Comparison of ENCODE assay signal across 8 cellular contexts in genomic region chr4:38860788-38861424, GRCh38. TPM values are rescaled to one million over a fixed set of nuclear protein-coding genes. Genes with fewer than 3 reads are reported as not detected.
DNase-seq lines count a peak whose midpoint lies in the region; ATAC-seq, FAIRE-seq and TF ChIP-seq lines count a peak whose summit lies in the region.

No MANE protein-coding gene starts in this region.

- peaks cover 45% of the 10 kb centered on the region for H3K4me1 Mint-ChIP-seq in activated naive CD8-positive, alpha-beta T cell (ENCODE audit: low read depth)
- H3K4me1 Mint-ChIP-seq in stimulated activated memory B cell treated with anti-CD40 and anti-IgM and Interleukin-4, amounts not matched to agents 10 μg/mL and 1 μg/mL and 100 μg/mL, for 72 hours, result peaks cover 39% of the 10 kb centered on the region

- H3K27ac Mint-ChIP-seq in activated naive CD8-positive, alpha-beta T cell, result peak overlapping the region; percentile 28
- peak overlapping the region; percentile 2 for H3K27ac Mint-ChIP-seq in stimulated activated memory B cell treated with anti-CD40 and anti-IgM and Interleukin-4, amounts not matched to agents 10 μg/mL and 1 μg/mL and 100 μg/mL, for 72 hours

- no peak overlapping the region for H3K9ac ChIP-seq in kidney (ENCODE audit: low read length in 2 of 2)

- no peaks in the 10 kb centered on the region for H3K4me1 ChIP-seq in kidney (ENCODE audit: control insufficient read depth in 1 of 2, insufficient read depth in 1 of 2, low read depth in 1 of 2, low read length in 2 of 2)

- peaks cover 2% of the 10 kb centered on the region for H3K36me3 Mint-ChIP-seq in activated naive CD8-positive, alpha-beta T cell
- H3K36me3 Mint-ChIP-seq in stimulated activated memory B cell treated with anti-CD40 and anti-IgM and Interleukin-4, amounts not matched to agents 10 μg/mL and 1 μg/mL and 100 μg/mL, for 72 hours, result no peaks in the 10 kb centered on the region

- no peaks in the 10 kb centered on the region for H3K36me3 ChIP-seq in kidney (ENCODE audit: control insufficient read depth in 1 of 2, insufficient read depth in 2 of 2, low read length in 2 of 2)

- no peak overlapping the region for H3K4me3 ChIP-seq in kidney (ENCODE audit: low read length in 2 of 2)

- intact Hi-C loops in Right ventricle myocardium superior (cut with DNase I), result no loop called here
- intact Hi-C loops in left ventricle myocardium superior (cut with micrococcal nuclease), result no loop called here
- intact Hi-C loops in kidney (cut with DNase I), result no loop called here

- no peak for ATAC-seq in Right ventricle myocardium superior (ENCODE audit: poor library complexity)
- no peak for ATAC-seq in left ventricle myocardium superior
- ATAC-seq in HG03159 (IDR thresholded peaks at IDR 0.05; ENCODE audit: unreplicated experiment), result peak; percentile 47
- ATAC-seq in SK-N-SH treated with all-trans-retinoic acid at 6 μM for 48 hours, result peak; percentile 60
- ATAC-seq in stimulated activated memory B cell treated with anti-CD40 and anti-IgM and Interleukin-4, amounts not matched to agents 10 μg/mL and 1 μg/mL and 100 μg/mL, for 72 hours, result peak; percentile 68

- no peak for FAIRE-seq in kidney (lab: Jason Lieb, UNC)

- H3K27ac ChIP-seq in kidney (ENCODE audit: low read depth in 2 of 2, low read length in 2 of 2), result no peak overlapping the region

- H3K9me3 ChIP-seq in kidney (ENCODE audit: control insufficient read depth in 1 of 2, low read length in 2 of 2), result no peaks in the 10 kb centered on the region

- H3K4me3 Mint-ChIP-seq in activated naive CD8-positive, alpha-beta T cell, result no peak overlapping the region
- no peak overlapping the region for H3K4me3 Mint-ChIP-seq in stimulated activated memory B cell treated with anti-CD40 and anti-IgM and Interleukin-4, amounts not matched to agents 10 μg/mL and 1 μg/mL and 100 μg/mL, for 72 hours

- peak; percentile 45 for DNase-seq in Right ventricle myocardium superior
- DNase-seq in left ventricle myocardium superior, result no peak
- DNase-seq in kidney, result no peak
- no peak for DNase-seq in T1000 (lab: John Stamatoyannopoulos, UW)

- H3K9me3 Mint-ChIP-seq in activated naive CD8-positive, alpha-beta T cell (ENCODE audit: low read depth), result no peaks in the 10 kb centered on the region
- no peaks in the 10 kb centered on the region for H3K9me3 Mint-ChIP-seq in stimulated activated memory B cell treated with anti-CD40 and anti-IgM and Interleukin-4, amounts not matched to agents 10 μg/mL and 1 μg/mL and 100 μg/mL, for 72 hours

- peak; percentile 61 for TF ChIP-seq CTCF in kidney (IDR thresholded peaks at IDR 0.05; ENCODE audit: borderline replicate concordance, extremely low read depth, insufficient read depth)

- no peaks in the 10 kb centered on the region for H3K27me3 Mint-ChIP-seq in activated naive CD8-positive, alpha-beta T cell
- no peaks in the 10 kb centered on the region for H3K27me3 Mint-ChIP-seq in stimulated activated memory B cell treated with anti-CD40 and anti-IgM and Interleukin-4, amounts not matched to agents 10 μg/mL and 1 μg/mL and 100 μg/mL, for 72 hours

TF ChIP-seq in SK-N-SH treated with all-trans-retinoic acid at 6 μM for 48 hours, 23 proteins besides CTCF, POLR2A, EP300 and RAD21:
- TF ChIP-seq PPARA (CRISPR knock-in tag; IDR thresholded peaks at IDR 0.05; ENCODE audit: borderline replicate concordance) (no peak), ZNF70 (CRISPR knock-in tag; IDR thresholded peaks at IDR 0.05) (no peak), ZNF565 (CRISPR knock-in tag; conservative IDR thresholded peaks at IDR 0.05; ENCODE audit: low read depth) (no peak), ISL1 (CRISPR knock-in tag; IDR thresholded peaks at IDR 0.05) (no peak), ZFP3 (CRISPR knock-in tag; IDR thresholded peaks at IDR 0.05) (no peak), TOX (CRISPR knock-in tag; IDR thresholded peaks at IDR 0.05; ENCODE audit: borderline replicate concordance) (no peak), GLIS3 (CRISPR knock-in tag; IDR thresholded peaks at IDR 0.05) (no peak), ZFP30 (CRISPR knock-in tag; IDR thresholded peaks at IDR 0.05) (no peak), CREB5 (CRISPR knock-in tag; IDR thresholded peaks at IDR 0.05; ENCODE audit: low read depth) (no peak), CSDC2 (CRISPR knock-in tag; IDR thresholded peaks at IDR 0.05) (no peak), CSRNP3 (CRISPR knock-in tag; IDR thresholded peaks at IDR 0.05) (no peak), ZC3H10 (CRISPR knock-in tag; IDR thresholded peaks at IDR 0.05) (no peak), PATZ1 (CRISPR knock-in tag; IDR thresholded peaks at IDR 0.05; ENCODE audit: borderline replicate concordance) (no peak), ARNTL (CRISPR knock-in tag; IDR thresholded peaks at IDR 0.05; ENCODE audit: borderline replicate concordance, low read depth) (no peak), POU6F1 (CRISPR knock-in tag; IDR thresholded peaks at IDR 0.05; ENCODE audit: borderline replicate concordance, low read depth) (no peak), ESRRG (CRISPR knock-in tag; IDR thresholded peaks at IDR 0.05) (no peak)

RNA-seq across cellular contexts. Expression of gene TLR6, which starts 4.3 kb away (rescaled TPM):
- total RNA-seq in Right ventricle myocardium superior, result 2.3 TPM
- 1.5 TPM for total RNA-seq in left ventricle myocardium superior
- 6.1 TPM for total RNA-seq in kidney
- 0.62 TPM for polyA plus RNA-seq in kidney (ENCODE audit: insufficient read depth, low read depth, low replicate concordance)

RNA-seq across cellular contexts. Expression of gene FAM114A1, which starts 6.7 kb away (rescaled TPM):
- total RNA-seq in Right ventricle myocardium superior (20.3 TPM), left ventricle myocardium superior (14.8 TPM), kidney (31.1 TPM)
- 10.8 TPM for polyA plus RNA-seq in kidney (ENCODE audit: insufficient read depth, low read depth, low replicate concordance)

RNA-seq across cellular contexts. Expression of gene TLR1, which starts 56.3 kb away (rescaled TPM):
- total RNA-seq in Right ventricle myocardium superior (3.4 TPM), left ventricle myocardium superior (5.0 TPM), kidney (18.0 TPM)
- polyA plus RNA-seq in kidney (ENCODE audit: insufficient read depth, low read depth, low replicate concordance), result 1.8 TPM

Comparison
In these comparisons a context has a peak if more than half of its experiments do, and no peak if none do; other contexts are left out.
1. ATAC-seq: peak in HG03159 (single experiment), SK-N-SH treated with all-trans-retinoic acid at 6 μM for 48 hours (single experiment) and stimulated activated memory B cell treated with anti-CD40 and anti-IgM and Interleukin-4, amounts not matched to agents 10 μg/mL and 1 μg/mL and 100 μg/mL, for 72 hours (single experiment); none in Right ventricle myocardium superior (single experiment) and left ventricle myocardium superior (single experiment).